8 cellular contexts compared by ENCODE assay signal in genomic region chr17:29292071-29292991, GRCh38. TPM values are rescaled to one million over a fixed set of nuclear protein-coding genes. Genes with fewer than 3 reads are reported as not detected.
DNase-seq lines count a peak whose midpoint lies in the region; ATAC-seq lines count a peak whose summit lies in the region.

No MANE protein-coding gene starts in this region.

- no peaks in the 10 kb centered on the region for H3K27me3 ChIP-seq in ACC112 (ENCODE audit: insufficient read depth, low read length)
- no peaks in the 10 kb centered on the region for H3K27me3 ChIP-seq in esophagus (ENCODE audit: control insufficient read depth in 1 of 2, insufficient read depth in 2 of 2, low read length in 2 of 2)
- H3K27me3 ChIP-seq in muscle layer of colon (ENCODE audit: control insufficient read depth in 1 of 2, insufficient read depth in 2 of 2, low read length in 2 of 2): no peaks in the 10 kb centered on the region

- peak overlapping the region; percentile 66 for H3K9ac ChIP-seq in muscle layer of colon (ENCODE audit: low read length)

- peak overlapping the region; percentile 98 for H3K4me3 Mint-ChIP-seq in activated T-cell treated with anti-CD3 and anti-CD28 coated beads, Interleukin-2, amount 50 U/mL, for 24 hours

- peaks cover 63% of the 10 kb centered on the region for H3K79me2 ChIP-seq in ACC112 (ENCODE audit: control insufficient read depth, insufficient read depth, low read length, unreplicated experiment)

- 1% methylated on average over 24 to 77 of the region's 77 CpGs for WGBS in esophagus, 2 donors

- peak; percentile 23 for ATAC-seq in GM19397 (IDR thresholded peaks at IDR 0.05; ENCODE audit: unreplicated experiment)
- no peak for ATAC-seq in GM19452 (IDR thresholded peaks at IDR 0.05; ENCODE audit: unreplicated experiment)

- H3K9me3 ChIP-seq in esophagus (ENCODE audit: control insufficient read depth in 2 of 2, insufficient read depth in 1 of 2, low read depth in 1 of 2, low read length in 1 of 2) (no peaks in the 10 kb centered on the region), muscle layer of colon (ENCODE audit: low read length) (no peaks in the 10 kb centered on the region)

- peaks cover 60% of the 10 kb centered on the region for H3K36me3 Mint-ChIP-seq in activated T-cell treated with anti-CD3 and anti-CD28 coated beads, Interleukin-2, amount 50 U/mL, for 24 hours (ENCODE audit: low read depth)

- H3K4me1 ChIP-seq in ACC112 (ENCODE audit: control insufficient read depth, insufficient read depth, low read length, unreplicated experiment) (peaks cover 31% of the 10 kb centered on the region), esophagus (ENCODE audit: control insufficient read depth in 2 of 2, insufficient read depth in 2 of 2, low read length in 1 of 2) (peaks cover 0 to 2% of the 10 kb centered on the region in 2 donors), muscle layer of colon (ENCODE audit: insufficient read depth, low read length) (peaks cover 41% of the 10 kb centered on the region)

- peaks cover 53% of the 10 kb centered on the region for H3K4me1 Mint-ChIP-seq in activated T-cell treated with anti-CD3 and anti-CD28 coated beads, Interleukin-2, amount 50 U/mL, for 24 hours (ENCODE audit: low read depth)

- no peaks in the 10 kb centered on the region for H3K9me3 Mint-ChIP-seq in activated T-cell treated with anti-CD3 and anti-CD28 coated beads, Interleukin-2, amount 50 U/mL, for 24 hours

- no peak overlapping the region for H2AFZ ChIP-seq in ACC112 (ENCODE audit: low read length, unreplicated experiment)

- peak; percentile 44 for DNase-seq in NCI-H526 treated with DMSO at 0.1 percent for 48 hours (lab: John Stamatoyannopoulos, UW)
- peak; percentile 70 for DNase-seq in activated T-cell treated with anti-CD3 and anti-CD28 coated beads, Interleukin-2, amount 50 U/mL, for 24 hours
- peak; percentile 68 for DNase-seq in stimulated activated CD8-positive, alpha-beta memory T cell treated with anti-CD3 and anti-CD28 coated beads, Interleukin-4, amount 100 ng/mL, for 48 hours

- peak overlapping the region; percentile 88 for H3K27ac ChIP-seq in ACC112 (ENCODE audit: low read depth, low read length)
- H3K27ac ChIP-seq in esophagus (ENCODE audit: low read depth in 2 of 2, low read length in 1 of 2): peak overlapping the region; percentile 99 to 100
- H3K27ac ChIP-seq in muscle layer of colon (ENCODE audit: low read depth, low read length): peak overlapping the region; percentile 100

- H3K27me3 Mint-ChIP-seq in activated T-cell treated with anti-CD3 and anti-CD28 coated beads, Interleukin-2, amount 50 U/mL, for 24 hours: no peaks in the 10 kb centered on the region

- H3K4me3 ChIP-seq in ACC112 (ENCODE audit: low read depth, low read length) (peak overlapping the region; percentile 91), esophagus (ENCODE audit: low read depth in 1 of 2, low read length in 2 of 2) (peak overlapping the region; percentile 94 to 95), muscle layer of colon (ENCODE audit: low read depth in 1 of 2, low read length in 2 of 2) (peak overlapping the region; percentile 95 to 98)

- H3K27ac Mint-ChIP-seq in activated T-cell treated with anti-CD3 and anti-CD28 coated beads, Interleukin-2, amount 50 U/mL, for 24 hours: peak overlapping the region; percentile 99

- H3K36me3 ChIP-seq in ACC112 (ENCODE audit: insufficient read depth, low read length) (peaks cover 21% of the 10 kb centered on the region), esophagus (ENCODE audit: control insufficient read depth in 2 of 2, insufficient read depth in 2 of 2, low read length in 1 of 2) (peaks cover 0 to 2% of the 10 kb centered on the region in 2 donors), muscle layer of colon (ENCODE audit: insufficient read depth, low read length) (no peaks in the 10 kb centered on the region)

RNA-seq across cellular contexts. Expression of gene NUFIP2, which starts 1.6 kb away (rescaled TPM):
- polyA plus RNA-seq in esophagus: 1 to 10 TPM; 7.0 to 7.5 TPM

RNA-seq across cellular contexts. Expression of gene CRYBA1, which starts 45.7 kb away (rescaled TPM):
- not detected for polyA plus RNA-seq in esophagus
